Comparison of ENCODE assay signal across 9 cellular contexts in the genomic region with DNA sequence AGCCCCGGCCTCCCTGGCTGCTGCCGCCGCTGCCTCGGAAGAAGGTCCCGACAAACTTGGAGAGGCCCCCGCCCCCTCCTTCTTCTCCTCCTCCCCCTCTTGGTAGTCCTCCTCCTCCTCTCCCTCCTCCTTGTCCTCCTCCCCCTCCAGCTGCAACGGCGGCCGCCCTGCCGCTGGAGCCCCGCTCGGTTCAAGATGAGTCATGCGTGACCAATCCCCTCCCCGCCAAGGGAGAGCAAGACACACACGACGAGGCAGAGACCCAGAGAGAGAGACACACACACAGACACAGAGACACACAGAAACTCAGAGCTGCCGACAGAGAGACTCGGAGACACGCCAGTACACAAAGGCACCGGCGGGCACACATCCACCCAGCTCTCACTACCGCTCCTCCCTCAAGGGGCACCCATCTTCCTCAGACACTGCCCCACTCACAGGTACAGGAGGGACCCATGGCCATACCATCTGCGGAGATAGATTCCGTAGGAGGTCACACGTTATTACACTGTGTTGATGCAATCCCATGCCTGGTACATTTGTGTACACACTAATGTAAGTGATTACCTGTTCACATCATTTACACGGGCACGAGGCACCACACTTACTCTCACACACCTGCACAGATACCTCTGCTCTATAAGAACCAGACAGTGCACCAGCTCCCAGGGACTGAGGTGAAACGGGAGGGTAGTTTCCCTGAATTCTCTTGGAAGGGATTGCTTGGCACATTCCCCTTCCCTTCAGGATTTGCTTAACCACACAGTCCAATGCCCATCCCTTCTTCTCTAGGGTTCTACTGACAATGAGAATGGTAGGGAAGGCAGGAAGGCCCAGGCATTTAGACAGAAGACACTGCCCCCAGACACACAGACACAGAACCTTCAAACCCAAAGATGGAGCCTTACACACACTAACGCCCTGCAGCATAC. TPM values are rescaled to one million over a fixed set of nuclear protein-coding genes. Genes with fewer than 3 reads are reported as not detected.
A peak's percentile ranks its signal among the peaks of the same experiment; 100 is the strongest.
DNase-seq lines count a peak whose midpoint lies in the region; ATAC-seq and TF ChIP-seq lines count a peak whose summit lies in the region.
"Had no signal": no experiment of that assay in that cellular context is flagged by ENCODE, and none has a peak within 500 bp of the region (broad histone marks: within the 10 kb centered on the region; RNA-seq: fewer than 3 reads in every experiment).

A gene (minus strand): TSS at position 52 of the 932 bp plus-strand sequence. CDS start 217 bp downstream, outside the sequence.

- H3K9me3 ChIP-seq in mucosa of descending colon = no peaks in the 10 kb centered on the region

- in situ Hi-C loops in KBM-7 (cut with MboI; ENCODE audit: low pct_unique_long_range_greater_than_20kb, low sequenced_read_pairs) = no loop called here

- peak within 1 kb of the TSS; percentile 41 for H3K4me3 Mint-ChIP-seq in chondrocyte (ENCODE audit: unreplicated experiment)

- DNase-seq in KBM-7 = peak; percentile 42
- no peak for DNase-seq in chondrocyte (ENCODE audit: low spot score)
- DNase-seq in mucosa of descending colon = no peak
- DNase-seq in middle frontal gyrus (ENCODE audit: extremely low spot score, low spot score) = no peak
- DNase-seq in activated effector memory CD4-positive, alpha-beta T cell treated with Interleukin-2 at 50 U/mL for 16 hours = no peak
- no peak for DNase-seq in activated CD4-positive, alpha-beta T cell treated with anti-CD3 and anti-CD28 coated beads for 48 hours
- no peak for DNase-seq in activated naive CD4-positive, alpha-beta T cell (lab: John Stamatoyannopoulos, UW)

- H3K27ac Mint-ChIP-seq in chondrocyte (ENCODE audit: unreplicated experiment) = no peak within 1 kb of the TSS
- H3K27ac Mint-ChIP-seq: activated naive CD4-positive, alpha-beta T cell treated with anti-CD3 and anti-CD28 coated beads, Interleukin-2, amount 50 U/mL, for 72 hours had no signal

- H3K36me3 Mint-ChIP-seq in chondrocyte (ENCODE audit: low read depth) = peaks cover 2% of the 10 kb centered on the region
- H3K36me3 Mint-ChIP-seq: activated naive CD4-positive, alpha-beta T cell treated with anti-CD3 and anti-CD28 coated beads, Interleukin-2, amount 50 U/mL, for 72 hours had no signal

- H3K27me3 ChIP-seq in ACC112 (ENCODE audit: insufficient read depth, low read length) = peaks cover 50% of the 10 kb centered on the region

- H3K4me1 ChIP-seq in ACC112 (ENCODE audit: control insufficient read depth, insufficient read depth, low read length, unreplicated experiment) (peaks cover 3% of the 10 kb centered on the region), mucosa of descending colon (ENCODE audit: low read depth) (peaks cover 15% of the 10 kb centered on the region)

- H3K36me3 ChIP-seq in ACC112 (ENCODE audit: insufficient read depth, low read length) (no peaks in the 10 kb centered on the region), mucosa of descending colon (ENCODE audit: low read depth) (no peaks in the 10 kb centered on the region)

- no peaks in the 10 kb centered on the region for H3K9me3 Mint-ChIP-seq in chondrocyte (ENCODE audit: low read depth)
- H3K9me3 Mint-ChIP-seq: activated naive CD4-positive, alpha-beta T cell treated with anti-CD3 and anti-CD28 coated beads, Interleukin-2, amount 50 U/mL, for 72 hours had no signal

- TF ChIP-seq CTCF in chondrocyte (IDR thresholded peaks at IDR 0.05) (no peak), mucosa of descending colon (IDR thresholded peaks at IDR 0.05) (no peak)

- intact Hi-C loops in mucosa of descending colon (cut with DNase I, micrococcal nuclease) = loop anchor here in 1 of 2 donors (10.0 kb wide), 1 partner anchor 56 kb away; no protein-coding TSS in a partner anchor

- no peaks in the 10 kb centered on the region for H3K79me2 ChIP-seq in ACC112 (ENCODE audit: control insufficient read depth, insufficient read depth, low read length, unreplicated experiment)

- H3K4me1 Mint-ChIP-seq in chondrocyte (ENCODE audit: low read depth) = peaks cover 13% of the 10 kb centered on the region

- no peak within 1 kb of the TSS for H2AFZ ChIP-seq in ACC112 (ENCODE audit: low read length, unreplicated experiment)

- peak; percentile 11 for ATAC-seq in mucosa of descending colon

- H3K27me3 Mint-ChIP-seq in chondrocyte (ENCODE audit: low read depth) = peaks cover 48% of the 10 kb centered on the region

- peak within 1 kb of the TSS; percentile 74 for H3K4me3 ChIP-seq in ACC112 (ENCODE audit: low read depth, low read length)
- no peak within 1 kb of the TSS for H3K4me3 ChIP-seq in mucosa of descending colon

- H3K27ac ChIP-seq in ACC112 (ENCODE audit: low read depth, low read length) = no peak within 1 kb of the TSS

RNA-seq across cellular contexts. Expression of the gene that starts here (rescaled TPM):
- total RNA-seq in chondrocyte (not detected in 3 replicates), mucosa of descending colon (1 to 10 TPM; 2.0 to 5.1 (median 2.3) TPM)
